In genomic region chr5:57753446-57753845, GRCh38 we compare ENCODE assay signal across 25 cellular contexts.
DNase-seq lines count a peak whose midpoint lies in the region; ATAC-seq, FAIRE-seq and TF ChIP-seq lines count a peak whose summit lies in the region.
"Had no signal": no experiment of that assay in that cellular context is flagged by ENCODE, and none has a peak within 500 bp of the region (broad histone marks: within the 10 kb centered on the region; RNA-seq: fewer than 3 reads in every experiment).

No MANE protein-coding gene starts in this region.

- no peaks in the 10 kb centered on the region for H3K9me3 ChIP-seq in Panc1 (ENCODE audit: control insufficient read depth, insufficient read depth, low read depth, low read length)
- no peaks in the 10 kb centered on the region for H3K9me3 ChIP-seq in right atrium auricular region
- H3K9me3 ChIP-seq: Peyer's patch, SJCRH30 had no signal

- H3K27me3 Mint-ChIP-seq in natural killer cell (ENCODE audit: low read depth in 2 of 2) = peaks cover 0 to 5% of the 10 kb centered on the region in 2 donors

- H3K4me3 ChIP-seq in Panc1 (ENCODE audit: low read depth in 2 of 2, low read length in 2 of 2) (no peak overlapping the region), bronchial epithelial cell (ENCODE audit: low read depth, low read length) (no peak overlapping the region), right atrium auricular region (no peak overlapping the region)
- H3K4me3 ChIP-seq: Peyer's patch, SJCRH30 had no signal

- in situ Hi-C loops in Panc1 (cut with HindIII; ENCODE audit: low pct_unique_long_range_greater_than_20kb, low sequenced_read_pairs) = no loop called here

- peak overlapping the region; percentile 52; the same call in 1 of the 2 replicates for H3K27ac ChIP-seq in Panc1 (ENCODE audit: low read length)
- H3K27ac ChIP-seq in right atrium auricular region = no peak overlapping the region
- H3K27ac ChIP-seq: 22Rv1, C4-2B, Peyer's patch, SJCRH30 had no signal

- DNase-seq in NCI-H2081 (lab: John Stamatoyannopoulos, UW) = peak; percentile 1 to 29
- no peak for DNase-seq in NCI-H2081 treated with DMSO at 0.1 percent for 48 hours (lab: John Stamatoyannopoulos, UW)
- no peak for DNase-seq in Panc1 (ENCODE audit: low read depth, low spot score)
- DNase-seq in bronchial epithelial cell (ENCODE audit: low read depth) = peak; percentile 88
- DNase-seq in right atrium auricular region (ENCODE audit: low spot score) = no peak
- no peak for DNase-seq in T-helper 1 cell
- DNase-seq in natural killer cell = no peak
- DNase-seq in stimulated activated CD4-positive, alpha-beta T cell treated with anti-CD3 and anti-CD28 coated beads, Interleukin-2, amount 100 ng/mL, for 48 hours = no peak
- DNase-seq: CD8-positive, alpha-beta T cell; DMS 273 treated with DMSO at 0.1 percent for 48 hours; DMS79; GOT3; HCEC 1CT; NCI-H1092 treated with DMSO at 0.1 percent for 48 hours; NCI-H1436; NCI-H187 treated with DMSO at 0.1 percent for 48 hours; NCI-H446 treated with DMSO at 0.1 percent for 48 hours; NCI-H526 treated with DMSO at 0.1 percent for 48 hours; Peyer's patch; SJCRH30 had no signal

- BruUV-seq in Panc1 (replicated peaks; lab: Mats Ljungman, UMichigan) = no TSS peak

- ATAC-seq in Panc1 (no peak), natural killer cell (no peak)
- ATAC-seq: CD8-positive, alpha-beta T cell; Right ventricle myocardium inferior had no signal

- H3K27me3 ChIP-seq in Panc1 (ENCODE audit: control insufficient read depth, insufficient read depth, low read length) (no peaks in the 10 kb centered on the region), bronchial epithelial cell (ENCODE audit: control insufficient read depth, insufficient read depth, low read length) (no peaks in the 10 kb centered on the region), right atrium auricular region (no peaks in the 10 kb centered on the region)
- H3K27me3 ChIP-seq: Peyer's patch, SJCRH30 had no signal

- no peak overlapping the region for H3K27ac Mint-ChIP-seq in natural killer cell
- H3K27ac Mint-ChIP-seq: B cell; CD8-positive, alpha-beta T cell had no signal

- no peak for FAIRE-seq in bronchial epithelial cell (lab: Jason Lieb, UNC)
- FAIRE-seq: GM12892 had no signal

- TF ChIP-seq CTCF in Panc1 (IDR thresholded peaks at IDR 0.05) (no peak), bronchial epithelial cell (IDR thresholded peaks at IDR 0.05; ENCODE audit: insufficient read depth, low read length, severe bottlenecking) (no peak), right atrium auricular region (IDR thresholded peaks at IDR 0.05) (no peak), natural killer cell (IDR thresholded peaks at IDR 0.05) (no peak)

- H3K36me3 Mint-ChIP-seq in natural killer cell = no peaks in the 10 kb centered on the region
- H3K36me3 Mint-ChIP-seq: CD8-positive, alpha-beta T cell had no signal

- H3K36me3 ChIP-seq in Panc1 (ENCODE audit: control insufficient read depth, insufficient read depth, low read length) (no peaks in the 10 kb centered on the region), bronchial epithelial cell (ENCODE audit: control insufficient read depth, insufficient read depth, low read length) (no peaks in the 10 kb centered on the region), right atrium auricular region (no peaks in the 10 kb centered on the region)
- H3K36me3 ChIP-seq: Peyer's patch, SJCRH30 had no signal

- POLR2A ChIA-PET in Panc1 (lab: Charles Lee) = no interaction called here

- CTCF ChIA-PET in Panc1 (lab: Charles Lee) = no interaction called here

- intact Hi-C loops in Panc1 (cut with micrococcal nuclease; ENCODE audit: unreplicated experiment) (no loop called here), natural killer cell (cut with micrococcal nuclease) (no loop called here)

- H3K4me1 ChIP-seq in Panc1 (ENCODE audit: control insufficient read depth, insufficient read depth, low read length) = peaks cover 5% of the 10 kb centered on the region; the same call in 1 of the 2 replicates
- H3K4me1 ChIP-seq in right atrium auricular region = no peaks in the 10 kb centered on the region
- H3K4me1 ChIP-seq: Peyer's patch, SJCRH30 had no signal

- H3K9me3 Mint-ChIP-seq in natural killer cell = no peaks in the 10 kb centered on the region
- H3K9me3 Mint-ChIP-seq: CD8-positive, alpha-beta T cell had no signal

- no peaks in the 10 kb centered on the region for H3K4me1 Mint-ChIP-seq in natural killer cell
- H3K4me1 Mint-ChIP-seq: B cell had no signal

- H3K4me3 Mint-ChIP-seq in natural killer cell = no peak overlapping the region
- H3K4me3 Mint-ChIP-seq: B cell; CD8-positive, alpha-beta T cell had no signal

Comparison
In these comparisons a context has a peak if more than half of its experiments do, and no peak if none do; other contexts are left out.
1. DNase-seq: peak in NCI-H2081 (2 of 2) and bronchial epithelial cell (single experiment); none in NCI-H2081 treated with DMSO at 0.1 percent for 48 hours (single experiment), Panc1 (single experiment), right atrium auricular region (single experiment), T-helper 1 cell (0 of 5), natural killer cell (single experiment) and stimulated activated CD4-positive, alpha-beta T cell treated with anti-CD3 and anti-CD28 coated beads, Interleukin-2, amount 100 ng/mL, for 48 hours (0 of 2).